ENCODE assay signal across 18 cellular contexts in genomic region chr4:87469390-87469789, GRCh38. TPM values are rescaled to one million over a fixed set of nuclear protein-coding genes. Genes with fewer than 3 reads are reported as not detected.
"Had no signal": no experiment of that assay in that cellular context is flagged by ENCODE, and none has a peak within 500 bp of the region (broad histone marks: within the 10 kb centered on the region; RNA-seq: fewer than 3 reads in every experiment).

No MANE protein-coding gene starts in this region.

- H2AFZ ChIP-seq: parathyroid adenoma had no signal

- H3K79me2 ChIP-seq: parathyroid adenoma had no signal

- ATAC-seq: left lobe of liver; mucosa of descending colon; naive thymus-derived CD4-positive, alpha-beta T cell; stimulated activated naive B cell treated with anti-CD40 and anti-IgM and Interleukin-4, amounts not matched to agents 10 μg/mL and 1 μg/mL and 100 μg/mL, for 72 hours; T-cell had no signal

- H3K9ac ChIP-seq: parathyroid adenoma had no signal

- H3K27me3 ChIP-seq: tibial nerve had no signal

- H3K4me1 ChIP-seq: parathyroid adenoma had no signal

- H3K4me3 ChIP-seq: mucosa of descending colon, tibial nerve had no signal

- H3K9me3 ChIP-seq: mucosa of descending colon, tibial nerve had no signal

- H3K27ac ChIP-seq: parathyroid adenoma, tibial nerve, VCaP had no signal

- DNase-seq: activated CD4-positive, alpha-beta memory T cell treated with anti-CD3 and anti-CD28 coated beads, Interleukin-2, amount 10 ng/mL, durations not matched to agents 7 days and 5 days; activated gamma-delta T cell treated with Interleukin-2 at 50 U/mL for 16 hours; activated naive CD8-positive, alpha-beta T cell treated with anti-CD3 and anti-CD28 coated beads for 36 hours; activated T-cell treated with anti-CD3 and anti-CD28 coated beads, Interleukin-2, amount 50 U/mL, for 48 hours; anterior cingulate cortex; islet precursor cell; mucosa of descending colon; naive thymus-derived CD4-positive, alpha-beta T cell; stimulated activated CD4-positive, alpha-beta T cell treated with anti-CD3 and anti-CD28 coated beads, Interleukin-2, amount 100 ng/mL, for 48 hours; stimulated activated naive B cell treated with anti-CD40 and anti-IgM and Interleukin-4, amounts not matched to agents 10 μg/mL and 1 μg/mL and 100 μg/mL, for 72 hours; substantia nigra; T-cell; T1000 had no signal

RNA-seq across cellular contexts. Expression of gene SPARCL1, which starts 59.8 kb away (rescaled TPM):
- total RNA-seq: activated CD4-positive, alpha-beta memory T cell treated with anti-CD3 and anti-CD28 coated beads, Interleukin-2, amount 10 ng/mL, durations not matched to agents 7 days and 5 days; activated naive CD8-positive, alpha-beta T cell treated with anti-CD3 and anti-CD28 coated beads for 36 hours; epithelial cell of proximal tubule; naive thymus-derived CD4-positive, alpha-beta T cell had no signal
- polyA plus RNA-seq: naive thymus-derived CD4-positive, alpha-beta T cell had no signal
